Comparison of ENCODE assay signal across 1 cellular context in the genomic region with DNA sequence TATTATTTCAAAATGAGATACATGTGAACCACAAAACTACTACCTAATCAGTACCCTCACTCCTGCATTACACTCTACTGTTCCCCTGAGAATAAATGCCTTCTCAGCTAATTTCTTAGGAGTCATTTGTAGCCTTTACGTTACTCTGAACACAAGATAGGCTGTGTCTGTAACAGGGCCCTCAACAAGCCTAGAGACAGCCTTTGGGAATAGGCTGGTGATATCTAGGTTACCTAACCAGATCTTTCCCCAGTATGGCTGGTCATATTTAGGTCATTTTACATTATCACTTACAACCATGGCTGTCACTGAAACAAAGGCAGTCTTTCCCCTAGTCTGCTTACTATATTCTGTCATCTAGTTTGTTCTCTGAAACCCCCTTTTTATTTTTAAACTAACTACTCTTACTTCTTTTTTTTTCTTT.
TF ChIP-seq lines count a peak whose summit lies in the region.

No MANE protein-coding gene starts in this region.

TF ChIP-seq in WTC11, 78 proteins besides CTCF, POLR2A, EP300 and RAD21 (continued from another document):
- TF ChIP-seq, protein P1, sequence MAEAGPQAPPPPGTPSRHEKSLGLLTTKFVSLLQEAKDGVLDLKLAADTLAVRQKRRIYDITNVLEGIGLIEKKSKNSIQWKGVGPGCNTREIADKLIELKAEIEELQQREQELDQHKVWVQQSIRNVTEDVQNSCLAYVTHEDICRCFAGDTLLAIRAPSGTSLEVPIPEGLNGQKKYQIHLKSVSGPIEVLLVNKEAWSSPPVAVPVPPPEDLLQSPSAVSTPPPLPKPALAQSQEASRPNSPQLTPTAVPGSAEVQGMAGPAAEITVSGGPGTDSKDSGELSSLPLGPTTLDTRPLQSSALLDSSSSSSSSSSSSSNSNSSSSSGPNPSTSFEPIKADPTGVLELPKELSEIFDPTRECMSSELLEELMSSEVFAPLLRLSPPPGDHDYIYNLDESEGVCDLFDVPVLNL (CRISPR knock-in tag; IDR thresholded peaks at IDR 0.05; ENCODE audit: borderline replicate concordance, low read depth): no peak
